ENCODE assay signal across 8 cellular contexts in the genomic region with DNA sequence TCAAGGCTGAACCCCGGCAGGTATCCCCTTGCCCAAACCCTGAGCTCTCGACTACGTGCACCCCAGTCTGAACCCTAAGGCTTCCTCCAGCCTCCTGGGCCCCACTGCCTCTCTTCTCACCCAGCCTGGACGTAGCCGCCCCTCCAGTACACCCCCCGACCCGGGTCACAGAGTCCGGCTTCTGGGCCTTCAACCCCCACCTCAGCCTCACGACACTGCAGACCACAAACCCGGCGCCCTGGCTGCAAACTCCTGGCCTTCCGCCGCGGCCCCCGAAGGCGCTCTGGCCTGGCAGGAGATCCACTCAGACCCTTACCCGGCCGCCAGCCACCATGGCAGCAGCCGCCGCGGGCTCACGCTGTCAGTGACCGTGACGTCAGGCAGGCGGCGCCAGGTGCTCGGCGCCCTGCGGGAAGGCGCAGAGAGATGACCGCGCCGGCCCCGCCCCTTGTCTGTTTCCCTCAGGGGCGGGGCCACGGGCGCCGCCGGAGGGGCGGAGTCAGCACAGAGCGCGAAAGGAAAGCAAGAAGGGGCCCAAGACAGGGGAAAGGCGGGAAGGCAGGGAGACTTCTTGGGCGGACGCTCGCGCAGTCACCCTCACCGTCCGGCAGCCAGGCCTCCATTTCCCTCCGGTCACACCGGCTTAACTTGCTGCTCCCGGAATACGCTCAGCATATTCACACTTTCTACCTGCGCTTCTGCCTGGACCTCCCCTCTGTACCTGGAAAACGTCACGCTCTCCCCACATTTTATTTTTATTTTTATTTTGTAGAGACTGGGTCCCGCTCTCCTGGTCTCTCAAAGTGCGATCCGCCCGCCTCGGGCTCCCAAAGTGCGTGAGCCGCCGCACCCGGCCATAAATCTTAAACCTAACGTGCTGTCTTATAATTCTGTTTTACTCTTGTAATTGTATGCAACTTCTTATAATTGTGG. TPM values are rescaled to one million over a fixed set of nuclear protein-coding genes. Genes with fewer than 3 reads are reported as not detected.
DNase-seq lines count a peak whose midpoint lies in the region; ATAC-seq, FAIRE-seq and TF ChIP-seq lines count a peak whose summit lies in the region.

Gene RMDN3 (minus strand): TSS at position 372 of the 933 bp plus-strand sequence. CDS start 471 bp downstream, outside the sequence.

- H3K4me3 Mint-ChIP-seq in progenitor cell of endocrine pancreas (ENCODE audit: low read depth) = peak within 1 kb of the TSS; percentile 93

- WGBS in adrenal gland, 4 donors = 0 to 2% (median 1%) methylated on average over 48 to 66 of the region's 66 CpGs
- WGBS in heart left ventricle, 4 donors = 1 to 2% (median 1%) methylated on average over 40 to 66 of the region's 66 CpGs

- TF ChIP-seq POLR2A in GM12892 (IDR thresholded peaks at IDR 0.05; ENCODE audit: low read depth, low read length) (peak; percentile 96), adrenal gland (IDR thresholded peaks at IDR 0.05) (peak in 1 of 2 donors; percentile 56), heart left ventricle (IDR thresholded peaks at IDR 0.05) (peak in 1 of 2 donors; percentile 76)

- H3K9me3 ChIP-seq in adrenal gland (replicated peaks in 1 of 3) (no peaks in the 10 kb centered on the region), heart left ventricle (no peaks in the 10 kb centered on the region), upper lobe of right lung (no peaks in the 10 kb centered on the region)

- peaks cover 1% of the 10 kb centered on the region for H3K36me3 Mint-ChIP-seq in progenitor cell of endocrine pancreas (ENCODE audit: insufficient read depth)

- H3K27me3 ChIP-seq in adrenal gland (no peaks in the 10 kb centered on the region), heart left ventricle (no peaks in the 10 kb centered on the region), upper lobe of right lung (no peaks in the 10 kb centered on the region)

- no peaks in the 10 kb centered on the region for H3K9me3 Mint-ChIP-seq in progenitor cell of endocrine pancreas (ENCODE audit: low read depth)

- peak within 1 kb of the TSS; percentile 99 for H3K27ac Mint-ChIP-seq in progenitor cell of endocrine pancreas

- ATAC-seq in HG02840 (IDR thresholded peaks at IDR 0.05; ENCODE audit: low FRiP score, unreplicated experiment) (peak; percentile 84), heart left ventricle (peak; percentile 94 to 100 (median 98)), upper lobe of right lung (peak; percentile 99)

- no peaks in the 10 kb centered on the region for H3K27me3 Mint-ChIP-seq in progenitor cell of endocrine pancreas

- H3K27ac ChIP-seq in adrenal gland (peak within 1 kb of the TSS in 4 of 5 donors; percentile 55 to 84 (median 80)), heart left ventricle (peak within 1 kb of the TSS in 11 of 12 donors; percentile 51 to 85 (median 80)), upper lobe of right lung (peak within 1 kb of the TSS; percentile 82)

- DNase-seq in GM12892 (ENCODE audit: insufficient read length) = peak; percentile 87
- peak; percentile 65 for DNase-seq in NCI-H1694 (lab: John Stamatoyannopoulos, UW)
- peak; percentile 89 to 95 (median 93) for DNase-seq in adrenal gland
- peak; percentile 93 to 97 (median 94) for DNase-seq in heart left ventricle
- peak; percentile 90 for DNase-seq in progenitor cell of endocrine pancreas (ENCODE audit: low spot score, unreplicated experiment)
- DNase-seq in upper lobe of right lung = peak; percentile 97

- intact Hi-C loops in T-helper 1 cell treated with Interleukin-12 subunit alpha and Interleukin-12 subunit beta and Interleukin-4 antibody, amounts not matched to agents 30 ng/mL and 1 ng/mL, for 36 hours (cut with micrococcal nuclease) = loop anchor here (1.0 to 5.0 kb wide), 10 partner anchors 10 to 477 kb away; partner anchors contain the start of genes CCDC32, CHP1, DNAJC17 and EXD1
- intact Hi-C loops in adrenal gland (cut with DNase I) (no loop called here), heart left ventricle (cut with DNase I) (loop anchor here in 6 of 10 donors (2.0 to 10.0 kb wide), 6 partner anchors 52 to 186 kb away; partner anchors contain the start of genes DNAJC17 (in 3 of the 6), RAD51 (in 3 of the 6), ZFYVE19 (in 3 of the 6) and VPS18 (in 2 of the 6)), upper lobe of right lung (cut with DNase I) (no loop called here)

- peaks cover 9% of the 10 kb centered on the region for H3K4me1 Mint-ChIP-seq in progenitor cell of endocrine pancreas (ENCODE audit: low read depth)

- H3K36me3 ChIP-seq in adrenal gland (replicated peaks in 1 of 2) = peaks cover 0 to 17% of the 10 kb centered on the region in 2 donors
- peaks cover 3 to 31% (median 24%) of the 10 kb centered on the region in 9 donors for H3K36me3 ChIP-seq in heart left ventricle
- H3K36me3 ChIP-seq in upper lobe of right lung = peaks cover 23% of the 10 kb centered on the region

- H3K4me1 ChIP-seq in adrenal gland (replicated peaks in 1 of 2) (peaks cover 0 to 18% of the 10 kb centered on the region in 2 donors), heart left ventricle (peaks cover 0 to 24% (median 12%) of the 10 kb centered on the region in 12 donors), upper lobe of right lung (peaks cover 17% of the 10 kb centered on the region)

- H3K4me3 ChIP-seq in adrenal gland (peak within 1 kb of the TSS in 3 of 4 donors; percentile 81 to 98 (median 95)), heart left ventricle (peak within 1 kb of the TSS; percentile 70 to 98 (median 86)), upper lobe of right lung (peak within 1 kb of the TSS; percentile 77)

- FAIRE-seq in GM12892 (lab: Jason Lieb, UNC) = peak; percentile 98

- TF ChIP-seq CTCF in adrenal gland (IDR thresholded peaks at IDR 0.05) (no peak), heart left ventricle (IDR thresholded peaks at IDR 0.05) (peak in 3 of 12 donors; percentile 20 to 33 (median 29)), progenitor cell of endocrine pancreas (IDR thresholded peaks at IDR 0.05; ENCODE audit: unreplicated experiment) (no peak), upper lobe of right lung (IDR thresholded peaks at IDR 0.05) (no peak)

RNA-seq across cellular contexts. Expression of gene RMDN3, which starts in this region (rescaled TPM):
- 19.9 TPM for polyA plus RNA-seq in GM12892 (2012; ENCODE audit: missing spikeins)
- total RNA-seq in T-helper 1 cell treated with Interleukin-12 subunit alpha and Interleukin-12 subunit beta and Interleukin-4 antibody, amounts not matched to agents 30 ng/mL and 1 ng/mL, for 36 hours = 37.2 and 37.7 TPM in 2 replicates
- 10 to 100 TPM; 25.5 to 50.1 (median 34.2) TPM for total RNA-seq in adrenal gland
- 10 to 100 TPM; 19.2 to 45.4 (median 22.4) TPM for polyA plus RNA-seq in adrenal gland
- 10 to 100 TPM; 12.0 to 22.9 (median 18.5) TPM for total RNA-seq in heart left ventricle
- polyA plus RNA-seq in heart left ventricle = 10 to 100 TPM; 14.0 to 26.2 TPM
- total RNA-seq in progenitor cell of endocrine pancreas = 23.4 and 25.9 TPM in 2 replicates
- 77.1 TPM for total RNA-seq in upper lobe of right lung

Comparison
In these comparisons a context has a peak if more than half of its experiments do, and no peak if none do; other contexts are left out.
1. Peak in every context shown above with its lines: DNase-seq, ATAC-seq, H3K4me3 ChIP-seq and H3K27ac ChIP-seq.
2. intact Hi-C loops: an anchor here in T-helper 1 cell treated with Interleukin-12 subunit alpha and Interleukin-12 subunit beta and Interleukin-4 antibody, amounts not matched to agents 30 ng/mL and 1 ng/mL, for 36 hours (1.0 to 5.0 kb wide) and heart left ventricle (2.0 to 10.0 kb wide); none called in adrenal gland and upper lobe of right lung.